Comparison of ENCODE assay signal across 1 cellular context in genomic region chr20:8800089-8800488, GRCh38.
TF ChIP-seq lines count a peak whose summit lies in the region.

No MANE protein-coding gene starts in this region.

TF ChIP-seq in HCT116, 20 proteins besides CTCF, POLR2A, EP300 and RAD21:
- TF ChIP-seq ZNF274 (IDR thresholded peaks at IDR 0.05; ENCODE audit: low read depth, low read length) (no peak), POLR2AphosphoS5 (IDR thresholded peaks at IDR 0.05; ENCODE audit: low read depth, low read length) (no peak), SIN3A (IDR thresholded peaks at IDR 0.05; ENCODE audit: low read depth) (no peak), FOSL1 (IDR thresholded peaks at IDR 0.05; ENCODE audit: low read depth) (no peak), ZFX (IDR thresholded peaks at IDR 0.05) (no peak), SRF (IDR thresholded peaks at IDR 0.05; ENCODE audit: low read depth) (no peak), EZH2phosphoT487 (IDR thresholded peaks at IDR 0.05; ENCODE audit: borderline replicate concordance) (no peak), ZBTB33 (IDR thresholded peaks at IDR 0.05; ENCODE audit: extremely low read depth, insufficient replicate concordance, low read length) (no peak), TCF7L2 (IDR thresholded peaks at IDR 0.05; ENCODE audit: borderline replicate concordance, extremely low read depth, insufficient read depth, insufficient read length) (no peak), REST (IDR thresholded peaks at IDR 0.05; ENCODE audit: low read depth) (no peak)
